2 cellular contexts compared by ENCODE assay signal in the genomic region with DNA sequence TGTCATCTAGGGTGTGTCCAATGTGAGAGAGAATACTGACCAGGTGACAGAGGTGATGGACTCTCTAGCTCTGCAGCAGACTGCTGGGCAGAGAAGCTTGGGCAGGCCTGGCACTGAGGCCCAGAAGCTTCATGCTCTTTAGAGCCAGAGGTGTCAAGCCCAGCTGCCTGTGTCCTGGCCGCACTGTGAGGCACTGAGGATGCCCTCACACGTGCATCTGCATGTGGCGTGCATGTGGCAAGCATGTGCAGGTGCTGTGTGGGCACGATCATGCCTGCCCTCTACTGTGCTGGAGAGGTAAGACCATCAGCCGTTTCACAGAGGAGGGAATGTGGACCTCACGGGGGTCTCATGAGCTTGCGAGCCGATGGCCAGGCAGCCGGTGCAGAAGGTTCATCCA.
TF ChIP-seq lines count a peak whose summit lies in the region.

No MANE protein-coding gene starts in this region.

TF ChIP-seq in GM23338, 12 proteins besides CTCF, POLR2A, EP300 and RAD21:
- TF ChIP-seq ZNF331 (CRISPR knock-in tag; IDR thresholded peaks at IDR 0.05; ENCODE audit: low read depth) (no peak), CREB1 (CRISPR knock-in tag; IDR thresholded peaks at IDR 0.05; ENCODE audit: low read depth) (no peak), JUNB (IDR thresholded peaks at IDR 0.05; ENCODE audit: unreplicated experiment) (no peak)

TF ChIP-seq in WTC11, 78 proteins besides CTCF, POLR2A, EP300 and RAD21:
- TF ChIP-seq ZNF219 (CRISPR knock-in tag; IDR thresholded peaks at IDR 0.05; ENCODE audit: borderline replicate concordance) (0 out of 2 replicates have a peak, but pooled peaks have one; percentile 53), FOXP1 (CRISPR knock-in tag; IDR thresholded peaks at IDR 0.05; ENCODE audit: borderline replicate concordance) (peak; percentile 27; the same call in 1 of the 2 replicates), TEAD4 (CRISPR knock-in tag; IDR thresholded peaks at IDR 0.05) (peak; percentile 40; the same call in 1 of the 2 replicates)
- TF ChIP-seq, protein P1, sequence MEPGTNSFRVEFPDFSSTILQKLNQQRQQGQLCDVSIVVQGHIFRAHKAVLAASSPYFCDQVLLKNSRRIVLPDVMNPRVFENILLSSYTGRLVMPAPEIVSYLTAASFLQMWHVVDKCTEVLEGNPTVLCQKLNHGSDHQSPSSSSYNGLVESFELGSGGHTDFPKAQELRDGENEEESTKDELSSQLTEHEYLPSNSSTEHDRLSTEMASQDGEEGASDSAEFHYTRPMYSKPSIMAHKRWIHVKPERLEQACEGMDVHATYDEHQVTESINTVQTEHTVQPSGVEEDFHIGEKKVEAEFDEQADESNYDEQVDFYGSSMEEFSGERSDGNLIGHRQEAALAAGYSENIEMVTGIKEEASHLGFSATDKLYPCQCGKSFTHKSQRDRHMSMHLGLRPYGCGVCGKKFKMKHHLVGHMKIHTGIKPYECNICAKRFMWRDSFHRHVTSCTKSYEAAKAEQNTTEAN (CRISPR knock-in tag; IDR thresholded peaks at IDR 0.05), result no peak
